Comparison of ENCODE assay signal across 19 cellular contexts in genomic region chr14:95123895-95124579, GRCh38. TPM values are rescaled to one million over a fixed set of nuclear protein-coding genes. Genes with fewer than 3 reads are reported as not detected.
DNase-seq lines count a peak whose midpoint lies in the region; ATAC-seq and TF ChIP-seq lines count a peak whose summit lies in the region.
"Had no signal": no experiment of that assay in that cellular context is flagged by ENCODE, and none has a peak within 500 bp of the region (broad histone marks: within the 10 kb centered on the region; RNA-seq: fewer than 3 reads in every experiment).

No MANE protein-coding gene starts in this region.

- peak; percentile 93 for ATAC-seq in Right ventricle myocardium superior (ENCODE audit: poor library complexity)
- ATAC-seq in HG03520 (IDR thresholded peaks at IDR 0.05; ENCODE audit: unreplicated experiment) = no peak
- ATAC-seq: GM23338 had no signal

- no peak for TF ChIP-seq POLR2A in stomach (IDR thresholded peaks at IDR 0.05)

- DNase-seq in Right ventricle myocardium superior (peak; percentile 72), right atrium auricular region (ENCODE audit: low spot score) (no peak), midbrain (lab: John Stamatoyannopoulos, UW) (peak; percentile 48), stomach (no peak), HFFc6 (no peak)
- DNase-seq in effector CD8-positive, alpha-beta T cell (lab: John Stamatoyannopoulos, UW) = no peak
- DNase-seq: activated CD4-positive, CD25-positive, alpha-beta regulatory T cell treated with anti-CD3 and anti-CD28 coated beads, Interleukin-2, amount 50 U/mL, for 72 hours; GF-D8; IMR-90; lower lobe of right lung; NCI-H1694; T1000 had no signal

- no peak for TF ChIP-seq EP300 in stomach (IDR thresholded peaks at IDR 0.05)

- H3K27me3 Mint-ChIP-seq in HFFc6 (ENCODE audit: insufficient read depth) = no peaks in the 10 kb centered on the region
- H3K27me3 Mint-ChIP-seq: brain had no signal

- H3K36me3 ChIP-seq in right atrium auricular region (peaks cover 21% of the 10 kb centered on the region), stomach (peaks cover 4 to 58% (median 41%) of the 10 kb centered on the region in 4 donors)

- no peak for TF ChIP-seq CTCF in right atrium auricular region (IDR thresholded peaks at IDR 0.05)
- no peak for TF ChIP-seq CTCF in stomach (IDR thresholded peaks at IDR 0.05)
- no peak for TF ChIP-seq CTCF in HFFc6 (IDR thresholded peaks at IDR 0.05)

- H3K36me3 Mint-ChIP-seq in HFFc6 (ENCODE audit: low read depth) = peaks cover 32% of the 10 kb centered on the region

- H3K9me3 Mint-ChIP-seq in HFFc6 = no peaks in the 10 kb centered on the region
- H3K9me3 Mint-ChIP-seq: brain, GM23338 had no signal

- no peak overlapping the region for H3K4me3 ChIP-seq in right atrium auricular region
- no peak overlapping the region for H3K4me3 ChIP-seq in stomach
- H3K4me3 ChIP-seq: GM23338, hepatocyte, lower lobe of right lung, suprapubic skin had no signal

- H3K4me3 Mint-ChIP-seq in HFFc6 = no peak overlapping the region
- H3K4me3 Mint-ChIP-seq: brain, CD14-positive monocyte, GM23338 had no signal

- H3K27ac ChIP-seq in right atrium auricular region (no peak overlapping the region), angular gyrus (ENCODE audit: low read depth, low read length) (peak overlapping the region; percentile 24), stomach (no peak overlapping the region)
- H3K27ac ChIP-seq: hepatocyte, lower lobe of right lung, suprapubic skin had no signal

- intact Hi-C loops in Right ventricle myocardium superior (cut with DNase I) = no loop called here
- intact Hi-C loops in stomach (cut with DNase I; ENCODE audit: low total_unique reads) = no loop called here

- no peaks in the 10 kb centered on the region for H3K27me3 ChIP-seq in right atrium auricular region
- H3K27me3 ChIP-seq in stomach = no peaks in the 10 kb centered on the region
- H3K27me3 ChIP-seq: hepatocyte, suprapubic skin had no signal

- no peak overlapping the region for H3K27ac Mint-ChIP-seq in HFFc6

- peaks cover 24% of the 10 kb centered on the region; the same call in 1 of the 2 replicates for H3K4me1 Mint-ChIP-seq in HFFc6 (ENCODE audit: low read depth)
- H3K4me1 Mint-ChIP-seq: CD14-positive monocyte had no signal

- 89 to 95% (median 94%) methylated on average over 9 of the region's 9 CpGs for WGBS in stomach, 5 donors

- H3K9me3 ChIP-seq in right atrium auricular region (no peaks in the 10 kb centered on the region), stomach (no peaks in the 10 kb centered on the region)
- H3K9me3 ChIP-seq: lower lobe of right lung, suprapubic skin had no signal

- H3K4me1 ChIP-seq in right atrium auricular region (peaks cover 0 to 5% of the 10 kb centered on the region in 2 donors), stomach (peaks cover 0 to 20% (median 14%) of the 10 kb centered on the region in 4 donors)
- H3K4me1 ChIP-seq: suprapubic skin had no signal

RNA-seq across cellular contexts. Expression of gene DICER1, which starts 33.3 kb away (rescaled TPM):
- 26.1 TPM for total RNA-seq in Right ventricle myocardium superior
- 10 to 100 TPM; 15.9 to 23.0 TPM for total RNA-seq in right atrium auricular region
- total RNA-seq in stomach = 100 to 1,000 TPM in 1 of 5 donors, 10 to 100 TPM in 4; 47.8 to 104 (median 68.1) TPM
- polyA plus RNA-seq in stomach = 1 to 10 TPM; 6.1 to 6.8 (median 6.5) TPM
- total RNA-seq in HFFc6 (2021; fragmentation: NEBNext Ultra II Directional; extraction: Animal tissue kit (Norgen Biotek cat#: 25700)) = 10 to 100 TPM; 34.0 to 40.0 (median 37.6) TPM

Comparison
In these comparisons a context has a peak if more than half of its experiments do, and no peak if none do; other contexts are left out.
1. DNase-seq: peak in Right ventricle myocardium superior (single experiment) and midbrain (single experiment); none in right atrium auricular region (single experiment), stomach (single experiment), HFFc6 (single experiment) and effector CD8-positive, alpha-beta T cell (single experiment).